ENCODE assay signal across 12 cellular contexts in genomic region chr22:49046000-49046545, GRCh38.
"Had no signal": no experiment of that assay in that cellular context is flagged by ENCODE, and none has a peak within 500 bp of the region (broad histone marks: within the 10 kb centered on the region; RNA-seq: fewer than 3 reads in every experiment).

No MANE protein-coding gene starts in this region.

- DNase-seq: esophagus squamous epithelium; foreskin keratinocyte; mammary epithelial cell; naive thymus-derived CD4-positive, alpha-beta T cell; psoas muscle; sigmoid colon had no signal

- H3K4me2 ChIP-seq: hepatocyte had no signal

- H3K9me3 Mint-ChIP-seq: dendritic cell treated with granulocyte-macrophage colony-stimulating factor and Interleukin-4, amounts not matched to agents 40 ng/mL and 50 ng/mL, for 4 days; naive thymus-derived CD4-positive, alpha-beta T cell; neural crest cell had no signal

- H3K4me1 ChIP-seq: esophagus squamous epithelium, foreskin keratinocyte, parathyroid adenoma, psoas muscle, sigmoid colon had no signal

- ATAC-seq: foreskin keratinocyte had no signal

- H3K4me3 ChIP-seq: esophagus squamous epithelium, hepatocyte, psoas muscle, sigmoid colon, skin epidermis had no signal

- H3K9ac ChIP-seq: parathyroid adenoma had no signal

- H2AFZ ChIP-seq: hepatocyte, parathyroid adenoma had no signal

- H3K4me3 Mint-ChIP-seq: dendritic cell treated with granulocyte-macrophage colony-stimulating factor and Interleukin-4, amounts not matched to agents 40 ng/mL and 50 ng/mL, for 4 days; naive thymus-derived CD4-positive, alpha-beta T cell; neural crest cell; stimulated activated naive B cell treated with anti-CD40 and anti-IgM and Interleukin-4, amounts not matched to agents 10 μg/mL and 1 μg/mL and 100 μg/mL, for 72 hours had no signal

- H3K36me3 ChIP-seq: esophagus squamous epithelium, sigmoid colon had no signal

- H3K27ac ChIP-seq: esophagus squamous epithelium, foreskin keratinocyte, hepatocyte, parathyroid adenoma, psoas muscle, sigmoid colon, skin epidermis had no signal

- H3K27me3 Mint-ChIP-seq: dendritic cell treated with granulocyte-macrophage colony-stimulating factor and Interleukin-4, amounts not matched to agents 40 ng/mL and 50 ng/mL, for 4 days had no signal

- H3K9me3 ChIP-seq: esophagus squamous epithelium, psoas muscle, sigmoid colon had no signal

- H3K27me3 ChIP-seq: foreskin keratinocyte had no signal

- H3K27ac Mint-ChIP-seq: dendritic cell treated with granulocyte-macrophage colony-stimulating factor and Interleukin-4, amounts not matched to agents 40 ng/mL and 50 ng/mL, for 4 days; naive thymus-derived CD4-positive, alpha-beta T cell; stimulated activated naive B cell treated with anti-CD40 and anti-IgM and Interleukin-4, amounts not matched to agents 10 μg/mL and 1 μg/mL and 100 μg/mL, for 72 hours had no signal
